1 cellular context compared by ENCODE assay signal in the genomic region with DNA sequence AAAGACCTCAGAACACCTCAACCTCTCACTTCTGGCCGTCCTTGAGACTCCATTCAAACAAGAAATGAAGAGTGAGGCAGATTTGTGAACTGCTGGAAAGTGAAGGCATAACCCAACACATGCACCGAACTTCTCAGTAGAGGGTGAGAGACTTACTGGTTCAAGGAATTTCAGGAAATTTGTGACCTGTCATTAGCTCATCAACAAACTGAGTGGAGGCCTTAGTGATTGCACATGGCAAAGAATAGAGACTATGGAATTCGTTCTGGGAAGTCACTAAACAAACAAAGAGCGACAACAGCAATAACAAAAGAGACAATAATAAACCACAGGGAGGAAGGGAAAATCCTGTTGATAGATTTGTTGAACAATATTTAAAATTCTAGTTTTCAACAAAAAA.
TF ChIP-seq lines count a peak whose summit lies in the region.

No MANE protein-coding gene starts in this region.

TF ChIP-seq in HCT116, 20 proteins besides CTCF, POLR2A, EP300 and RAD21 (continued from another document):
- TF ChIP-seq, protein P1, sequence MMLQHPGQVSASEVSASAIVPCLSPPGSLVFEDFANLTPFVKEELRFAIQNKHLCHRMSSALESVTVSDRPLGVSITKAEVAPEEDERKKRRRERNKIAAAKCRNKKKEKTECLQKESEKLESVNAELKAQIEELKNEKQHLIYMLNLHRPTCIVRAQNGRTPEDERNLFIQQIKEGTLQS (IDR thresholded peaks at IDR 0.05), result no peak
- TF ChIP-seq SIN3A (IDR thresholded peaks at IDR 0.05; ENCODE audit: low read depth) (no peak), ZFX (IDR thresholded peaks at IDR 0.05) (no peak), CEBPB (IDR thresholded peaks at IDR 0.05; ENCODE audit: low read depth) (no peak), ELF1 (IDR thresholded peaks at IDR 0.05; ENCODE audit: borderline replicate concordance, low read depth) (no peak), SRF (IDR thresholded peaks at IDR 0.05; ENCODE audit: low read depth) (no peak), SP1 (IDR thresholded peaks at IDR 0.05; ENCODE audit: low read depth) (no peak), EZH2 (IDR thresholded peaks at IDR 0.05) (no peak), JUND (IDR thresholded peaks at IDR 0.05) (no peak), YY1 (IDR thresholded peaks at IDR 0.05; ENCODE audit: extremely low read depth, insufficient replicate concordance, low read depth, low read length) (no peak), CBX3 (IDR thresholded peaks at IDR 0.05; ENCODE audit: low read depth) (no peak)
- TF ChIP-seq, protein P2, sequence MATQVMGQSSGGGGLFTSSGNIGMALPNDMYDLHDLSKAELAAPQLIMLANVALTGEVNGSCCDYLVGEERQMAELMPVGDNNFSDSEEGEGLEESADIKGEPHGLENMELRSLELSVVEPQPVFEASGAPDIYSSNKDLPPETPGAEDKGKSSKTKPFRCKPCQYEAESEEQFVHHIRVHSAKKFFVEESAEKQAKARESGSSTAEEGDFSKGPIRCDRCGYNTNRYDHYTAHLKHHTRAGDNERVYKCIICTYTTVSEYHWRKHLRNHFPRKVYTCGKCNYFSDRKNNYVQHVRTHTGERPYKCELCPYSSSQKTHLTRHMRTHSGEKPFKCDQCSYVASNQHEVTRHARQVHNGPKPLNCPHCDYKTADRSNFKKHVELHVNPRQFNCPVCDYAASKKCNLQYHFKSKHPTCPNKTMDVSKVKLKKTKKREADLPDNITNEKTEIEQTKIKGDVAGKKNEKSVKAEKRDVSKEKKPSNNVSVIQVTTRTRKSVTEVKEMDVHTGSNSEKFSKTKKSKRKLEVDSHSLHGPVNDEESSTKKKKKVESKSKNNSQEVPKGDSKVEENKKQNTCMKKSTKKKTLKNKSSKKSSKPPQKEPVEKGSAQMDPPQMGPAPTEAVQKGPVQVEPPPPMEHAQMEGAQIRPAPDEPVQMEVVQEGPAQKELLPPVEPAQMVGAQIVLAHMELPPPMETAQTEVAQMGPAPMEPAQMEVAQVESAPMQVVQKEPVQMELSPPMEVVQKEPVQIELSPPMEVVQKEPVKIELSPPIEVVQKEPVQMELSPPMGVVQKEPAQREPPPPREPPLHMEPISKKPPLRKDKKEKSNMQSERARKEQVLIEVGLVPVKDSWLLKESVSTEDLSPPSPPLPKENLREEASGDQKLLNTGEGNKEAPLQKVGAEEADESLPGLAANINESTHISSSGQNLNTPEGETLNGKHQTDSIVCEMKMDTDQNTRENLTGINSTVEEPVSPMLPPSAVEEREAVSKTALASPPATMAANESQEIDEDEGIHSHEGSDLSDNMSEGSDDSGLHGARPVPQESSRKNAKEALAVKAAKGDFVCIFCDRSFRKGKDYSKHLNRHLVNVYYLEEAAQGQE (IDR thresholded peaks at IDR 0.05; ENCODE audit: low read depth), result no peak
- TF ChIP-seq, protein P3, sequence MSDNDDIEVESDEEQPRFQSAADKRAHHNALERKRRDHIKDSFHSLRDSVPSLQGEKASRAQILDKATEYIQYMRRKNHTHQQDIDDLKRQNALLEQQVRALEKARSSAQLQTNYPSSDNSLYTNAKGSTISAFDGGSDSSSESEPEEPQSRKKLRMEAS (IDR thresholded peaks at IDR 0.05), result no peak
- TF ChIP-seq, protein P4, sequence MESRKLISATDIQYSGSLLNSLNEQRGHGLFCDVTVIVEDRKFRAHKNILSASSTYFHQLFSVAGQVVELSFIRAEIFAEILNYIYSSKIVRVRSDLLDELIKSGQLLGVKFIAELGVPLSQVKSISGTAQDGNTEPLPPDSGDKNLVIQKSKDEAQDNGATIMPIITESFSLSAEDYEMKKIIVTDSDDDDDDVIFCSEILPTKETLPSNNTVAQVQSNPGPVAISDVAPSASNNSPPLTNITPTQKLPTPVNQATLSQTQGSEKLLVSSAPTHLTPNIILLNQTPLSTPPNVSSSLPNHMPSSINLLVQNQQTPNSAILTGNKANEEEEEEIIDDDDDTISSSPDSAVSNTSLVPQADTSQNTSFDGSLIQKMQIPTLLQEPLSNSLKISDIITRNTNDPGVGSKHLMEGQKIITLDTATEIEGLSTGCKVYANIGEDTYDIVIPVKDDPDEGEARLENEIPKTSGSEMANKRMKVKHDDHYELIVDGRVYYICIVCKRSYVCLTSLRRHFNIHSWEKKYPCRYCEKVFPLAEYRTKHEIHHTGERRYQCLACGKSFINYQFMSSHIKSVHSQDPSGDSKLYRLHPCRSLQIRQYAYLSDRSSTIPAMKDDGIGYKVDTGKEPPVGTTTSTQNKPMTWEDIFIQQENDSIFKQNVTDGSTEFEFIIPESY (IDR thresholded peaks at IDR 0.05; ENCODE audit: extremely low read depth, insufficient replicate concordance, low read length), result no peak
